ENCODE assay signal across 21 cellular contexts in genomic region chr1:224720216-224720615, GRCh38.
"Had no signal": no experiment of that assay in that cellular context is flagged by ENCODE, and none has a peak within 500 bp of the region (broad histone marks: within the 10 kb centered on the region; RNA-seq: fewer than 3 reads in every experiment).

No MANE protein-coding gene starts in this region.

- ATAC-seq: activated CD8-positive, alpha-beta memory T cell treated with anti-CD3 and anti-CD28 coated beads, Interleukin-2, amount 10 ng/mL, durations not matched to agents 7 days and 5 days; activated CD8-positive, alpha-beta T cell treated with anti-CD3 and anti-CD28 coated beads for 36 hours; heart right ventricle; naive thymus-derived CD8-positive, alpha-beta T cell had no signal

- H3K9ac ChIP-seq: neural progenitor cell had no signal

- H2AFZ ChIP-seq: neural progenitor cell had no signal

- H3K4me2 ChIP-seq: neural progenitor cell had no signal

- H3K4me3 ChIP-seq: cardiac muscle cell, heart right ventricle, neural progenitor cell, thoracic aorta had no signal

- H3K9me3 ChIP-seq: heart right ventricle, thoracic aorta had no signal

- FAIRE-seq: endometrium, kidney had no signal

- H3K36me3 ChIP-seq: cardiac muscle cell, heart right ventricle, neural progenitor cell, thoracic aorta had no signal

- DNase-seq: activated CD4-positive, alpha-beta T cell treated with anti-CD3 and anti-CD28 coated beads, Interleukin-2, amount 10 ng/mL, durations not matched to agents 7 days and 5 days; activated CD4-positive, CD25-positive, alpha-beta regulatory T cell treated with anti-CD3 and anti-CD28 coated beads, Interleukin-2, amount 50 U/mL, for 72 hours; activated CD8-positive, alpha-beta memory T cell treated with anti-CD3 and anti-CD28 coated beads, Interleukin-2, amount 10 ng/mL, durations not matched to agents 7 days and 5 days; activated CD8-positive, alpha-beta T cell treated with anti-CD3 and anti-CD28 coated beads for 36 hours; activated effector memory CD4-positive, alpha-beta T cell treated with anti-CD3 and anti-CD28 coated beads, Interleukin-2, amount 50 U/mL, for 16 hours; activated naive CD4-positive, alpha-beta T cell treated with anti-CD3 and anti-CD28 coated beads, Interleukin-2, amount 10 ng/mL, durations not matched to agents 7 days and 5 days; activated T-cell treated with anti-CD3 and anti-CD28 coated beads for 4 hours; amygdala; foreskin fibroblast; heart right ventricle; kidney; naive thymus-derived CD8-positive, alpha-beta T cell; retina; stimulated activated CD4-positive, alpha-beta T cell treated with anti-CD3 and anti-CD28 coated beads, Interleukin-4, amount 100 ng/mL, for 24 hours; stimulated activated naive CD4-positive, alpha-beta T cell treated with Interleukin-2 at 50 U/mL for 16 hours; T-helper 2 cell had no signal

- H3K27me3 ChIP-seq: cardiac muscle cell, neural progenitor cell had no signal

- H3K27ac ChIP-seq: cardiac muscle cell, heart right ventricle, neural progenitor cell, thoracic aorta, VCaP had no signal

- H3K4me1 ChIP-seq: heart right ventricle, neural progenitor cell had no signal
